Comparison of ENCODE assay signal across 15 cellular contexts in the genomic region with DNA sequence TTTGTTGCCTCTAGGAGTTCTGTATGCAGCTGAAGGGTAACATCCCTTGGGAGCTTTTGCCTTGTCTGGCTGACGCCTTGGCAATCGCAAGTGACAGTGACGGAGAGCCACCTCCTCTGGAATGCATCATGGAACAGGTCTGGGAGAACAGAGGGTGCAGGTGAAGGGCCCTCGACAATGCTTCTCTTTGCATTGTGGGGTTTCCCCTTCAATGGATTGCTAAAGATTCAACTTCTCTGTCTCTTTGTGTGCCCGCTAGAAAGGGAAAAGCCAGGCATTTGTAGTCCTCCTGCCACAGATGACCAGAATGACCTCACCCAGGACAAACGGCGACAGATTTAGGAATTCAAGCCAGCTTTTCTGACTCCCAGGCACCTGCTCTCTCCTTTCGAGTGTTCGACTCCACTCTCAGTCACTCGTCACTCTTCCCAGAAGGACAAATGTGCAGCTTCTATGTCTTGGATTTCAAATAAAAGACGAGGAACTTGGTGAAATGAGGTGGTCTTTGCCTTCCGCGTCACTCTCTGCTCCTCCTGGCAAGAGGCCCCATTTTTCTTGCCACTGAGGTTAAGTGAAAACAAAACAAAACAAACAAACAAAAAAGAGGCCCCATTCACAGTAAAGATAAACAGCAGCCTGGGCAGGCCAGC. TPM values are rescaled to one million over a fixed set of nuclear protein-coding genes. Genes with fewer than 3 reads are reported as not detected.
DNase-seq lines count a peak whose midpoint lies in the region; ATAC-seq and TF ChIP-seq lines count a peak whose summit lies in the region.
"Had no signal": no experiment of that assay in that cellular context is flagged by ENCODE, and none has a peak within 500 bp of the region (broad histone marks: within the 10 kb centered on the region; RNA-seq: fewer than 3 reads in every experiment).

No MANE protein-coding gene starts in this region.

- no peak for TF ChIP-seq CTCF in neural crest cell (conservative IDR thresholded peaks at IDR 0.05)

- H3K36me3 Mint-ChIP-seq in T-helper 2 cell treated with Interferon-gamma antibody and Interleukin-4, amounts not matched to agents 5 μg/mL and 100 μg/mL, for 36 hours (ENCODE audit: low read depth): peaks cover 82% of the 10 kb centered on the region
- H3K36me3 Mint-ChIP-seq in activated naive CD8-positive, alpha-beta T cell: peaks cover 25% of the 10 kb centered on the region
- H3K36me3 Mint-ChIP-seq in neural crest cell (ENCODE audit: low read depth): no peaks in the 10 kb centered on the region

- ATAC-seq in HG03565 (IDR thresholded peaks at IDR 0.05; ENCODE audit: unreplicated experiment): no peak

- peak overlapping the region; percentile 65 for H3K27ac Mint-ChIP-seq in T-helper 2 cell treated with Interferon-gamma antibody and Interleukin-4, amounts not matched to agents 5 μg/mL and 100 μg/mL, for 36 hours
- peak overlapping the region; percentile 71 for H3K27ac Mint-ChIP-seq in activated naive CD8-positive, alpha-beta T cell
- peak overlapping the region; percentile 86 for H3K27ac Mint-ChIP-seq in neural crest cell (ENCODE audit: unreplicated experiment)

- peaks cover 15% of the 10 kb centered on the region for H3K9me3 Mint-ChIP-seq in T-helper 2 cell treated with Interferon-gamma antibody and Interleukin-4, amounts not matched to agents 5 μg/mL and 100 μg/mL, for 36 hours
- no peaks in the 10 kb centered on the region for H3K9me3 Mint-ChIP-seq in activated naive CD8-positive, alpha-beta T cell (ENCODE audit: low read depth)
- peaks cover 1% of the 10 kb centered on the region for H3K9me3 Mint-ChIP-seq in neural crest cell

- peak overlapping the region; percentile 44 for H3K27ac ChIP-seq in KOPT-K1 (ENCODE audit: low read depth, low read length, poor library complexity, severe bottlenecking)

- no peak overlapping the region for H3K4me3 Mint-ChIP-seq in T-helper 2 cell treated with Interferon-gamma antibody and Interleukin-4, amounts not matched to agents 5 μg/mL and 100 μg/mL, for 36 hours
- peak overlapping the region; percentile 5 for H3K4me3 Mint-ChIP-seq in activated naive CD8-positive, alpha-beta T cell
- no peak overlapping the region for H3K4me3 Mint-ChIP-seq in neural crest cell

- DNase-seq in T-helper 2 cell treated with Interferon-gamma antibody and Interleukin-4, amounts not matched to agents 5 μg/mL and 100 μg/mL, for 36 hours (ENCODE audit: low spot score): peak; percentile 3
- no peak for DNase-seq in T-helper 2 cell
- DNase-seq in neural crest cell (ENCODE audit: low read depth, low spot score): no peak
- DNase-seq in NOMO-1 treated with DMSO at 0.1 percent for 48 hours (lab: John Stamatoyannopoulos, UW; ENCODE audit: unreplicated experiment): no peak
- no peak for DNase-seq in cerebellar nuclear complex (lab: John Stamatoyannopoulos, UW)
- DNase-seq: amniotic stem cell, HCEC 1CT, mesendoderm, NCI-H1092 treated with DMSO at 0.1 percent for 48 hours, NCI-H2171, nucleus accumbens had no signal

- peaks cover 53% of the 10 kb centered on the region for H3K4me1 Mint-ChIP-seq in T-helper 2 cell treated with Interferon-gamma antibody and Interleukin-4, amounts not matched to agents 5 μg/mL and 100 μg/mL, for 36 hours (ENCODE audit: low read depth)
- peaks cover 66% of the 10 kb centered on the region for H3K4me1 Mint-ChIP-seq in activated naive CD8-positive, alpha-beta T cell (ENCODE audit: low read depth)
- peaks cover 24% of the 10 kb centered on the region for H3K4me1 Mint-ChIP-seq in neural crest cell

- no peaks in the 10 kb centered on the region for H3K27me3 Mint-ChIP-seq in T-helper 2 cell treated with Interferon-gamma antibody and Interleukin-4, amounts not matched to agents 5 μg/mL and 100 μg/mL, for 36 hours (ENCODE audit: low read depth)
- no peaks in the 10 kb centered on the region for H3K27me3 Mint-ChIP-seq in activated naive CD8-positive, alpha-beta T cell
- no peaks in the 10 kb centered on the region for H3K27me3 Mint-ChIP-seq in neural crest cell (ENCODE audit: low read depth)

- no peaks in the 10 kb centered on the region for H3K36me3 ChIP-seq in KOPT-K1 (ENCODE audit: insufficient read depth, low read length)

- peaks cover 1% of the 10 kb centered on the region for H3K9me3 ChIP-seq in KOPT-K1 (ENCODE audit: insufficient read depth, low read length, poor library complexity, severe bottlenecking)

RNA-seq across cellular contexts. Expression of a gene that starts 26.1 kb away (rescaled TPM):
- total RNA-seq in neural crest cell: not detected in 2 replicates
- total RNA-seq: epithelial cell of proximal tubule had no signal

RNA-seq across cellular contexts. Expression of a gene that starts 52.8 kb away (rescaled TPM):
- 142 and 156 TPM in 2 replicates for total RNA-seq in neural crest cell

RNA-seq across cellular contexts. Expression of a gene that starts 58.7 kb away (rescaled TPM):
- not detected in 2 replicates for total RNA-seq in neural crest cell
